Comparison of ENCODE assay signal across 11 cellular contexts in the genomic region with DNA sequence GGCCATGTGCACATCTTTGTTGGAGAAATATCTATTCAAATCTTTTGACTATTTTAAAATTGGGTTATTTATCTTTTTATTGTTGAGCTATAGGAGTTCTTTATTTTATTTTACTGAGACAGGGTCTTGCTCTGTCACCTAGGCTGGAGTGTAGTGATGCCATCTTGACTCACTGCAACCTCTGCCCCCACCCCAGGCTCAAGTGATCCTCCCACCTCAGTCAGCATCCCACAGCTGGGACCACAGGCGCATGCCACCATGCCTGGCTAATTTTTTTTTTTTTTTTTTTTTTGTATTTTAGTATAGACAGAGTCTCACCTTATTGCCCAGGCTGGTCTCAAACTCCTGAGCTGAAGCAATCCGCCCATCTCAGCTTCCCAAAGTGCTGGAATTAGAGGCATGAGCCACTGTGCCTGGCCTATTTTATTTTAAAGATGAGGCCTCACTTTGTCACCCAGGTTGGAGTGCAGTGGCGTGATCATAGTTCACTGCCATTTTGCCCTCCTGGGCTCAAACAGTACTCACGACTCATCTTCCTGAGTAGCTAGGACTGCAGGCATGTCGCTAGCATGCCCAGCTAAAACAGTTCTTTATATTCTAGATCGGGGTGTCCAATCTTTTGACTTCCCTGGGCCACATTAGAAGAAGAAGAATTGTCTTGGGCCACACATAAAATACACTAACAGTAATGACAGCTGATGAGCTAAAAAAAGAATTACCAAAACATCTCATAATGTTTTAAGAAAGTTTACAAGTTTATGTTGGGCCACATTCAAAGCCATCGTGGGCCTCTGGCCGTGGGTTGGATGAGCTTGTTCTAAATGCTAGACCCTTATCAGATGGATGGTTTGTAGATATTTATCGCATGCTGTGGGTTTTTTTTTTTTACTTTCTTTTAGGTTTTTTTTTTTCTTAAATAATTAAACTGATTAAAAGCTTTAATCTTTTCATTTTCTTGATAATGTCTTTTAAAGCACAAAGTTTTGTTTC. TPM values are rescaled to one million over a fixed set of nuclear protein-coding genes. Genes with fewer than 3 reads are reported as not detected.
A peak's percentile ranks its signal among the peaks of the same experiment; 100 is the strongest.
DNase-seq lines count a peak whose midpoint lies in the region; ATAC-seq and TF ChIP-seq lines count a peak whose summit lies in the region.
"Had no signal": no experiment of that assay in that cellular context is flagged by ENCODE, and none has a peak within 500 bp of the region (broad histone marks: within the 10 kb centered on the region; RNA-seq: fewer than 3 reads in every experiment).

No MANE protein-coding gene starts in this region.

- H3K27me3 Mint-ChIP-seq in activated CD4-positive, alpha-beta memory T cell treated with anti-CD3 and anti-CD28 coated beads, Interleukin-2, amount 10 ng/mL, durations not matched to agents 7 days and 5 days = no peaks in the 10 kb centered on the region
- no peaks in the 10 kb centered on the region for H3K27me3 Mint-ChIP-seq in stimulated activated naive CD8-positive, alpha-beta T cell treated with anti-CD3 and anti-CD28 coated beads, Interleukin-15, Interleukin-2, amounts not matched to agents 100 ng/mL and 50 ng/mL, for 24 hours

- TF ChIP-seq CTCF in fibroblast of villous mesenchyme (IDR thresholded peaks at IDR 0.05; ENCODE audit: insufficient read depth, low read depth, low read length) = no peak

- peaks cover 18% of the 10 kb centered on the region for H3K36me3 Mint-ChIP-seq in activated CD4-positive, alpha-beta memory T cell treated with anti-CD3 and anti-CD28 coated beads, Interleukin-2, amount 10 ng/mL, durations not matched to agents 7 days and 5 days (ENCODE audit: low read depth)
- peaks cover 3% of the 10 kb centered on the region for H3K36me3 Mint-ChIP-seq in stimulated activated naive CD8-positive, alpha-beta T cell treated with anti-CD3 and anti-CD28 coated beads, Interleukin-15, Interleukin-2, amounts not matched to agents 100 ng/mL and 50 ng/mL, for 24 hours (ENCODE audit: low read depth)

- peak overlapping the region; percentile 71 for H3K27ac Mint-ChIP-seq in activated CD4-positive, alpha-beta memory T cell treated with anti-CD3 and anti-CD28 coated beads, Interleukin-2, amount 10 ng/mL, durations not matched to agents 7 days and 5 days
- H3K27ac Mint-ChIP-seq in stimulated activated naive CD8-positive, alpha-beta T cell treated with anti-CD3 and anti-CD28 coated beads, Interleukin-15, Interleukin-2, amounts not matched to agents 100 ng/mL and 50 ng/mL, for 24 hours = peak overlapping the region; percentile 74

- H3K4me3 Mint-ChIP-seq in activated CD4-positive, alpha-beta memory T cell treated with anti-CD3 and anti-CD28 coated beads, Interleukin-2, amount 10 ng/mL, durations not matched to agents 7 days and 5 days = no peak overlapping the region
- H3K4me3 Mint-ChIP-seq in stimulated activated naive CD8-positive, alpha-beta T cell treated with anti-CD3 and anti-CD28 coated beads, Interleukin-15, Interleukin-2, amounts not matched to agents 100 ng/mL and 50 ng/mL, for 24 hours = peak overlapping the region; percentile 64

- peak; percentile 38 for DNase-seq in activated T-cell treated with anti-CD3 and anti-CD28 coated beads for 48 hours (ENCODE audit: low read depth)
- DNase-seq in activated T-cell treated with anti-CD3 and anti-CD28 coated beads, Interleukin-2, amount 50 U/mL, for 1 hour = no peak
- no peak for DNase-seq in activated CD4-positive, alpha-beta memory T cell treated with anti-CD3 and anti-CD28 coated beads, Interleukin-2, amount 10 ng/mL, durations not matched to agents 7 days and 5 days
- DNase-seq in fibroblast of villous mesenchyme (ENCODE audit: low read depth) = peak; percentile 55
- DNase-seq in NCI-H1436 (lab: John Stamatoyannopoulos, UW) = no peak
- DNase-seq: KG1; NK-92 treated with Interleukin-12 subunit alpha and Interleukin-12 subunit beta, amount 100 ng/mL, for 24 hours had no signal

- H3K9me3 Mint-ChIP-seq in activated CD4-positive, alpha-beta memory T cell treated with anti-CD3 and anti-CD28 coated beads, Interleukin-2, amount 10 ng/mL, durations not matched to agents 7 days and 5 days = no peaks in the 10 kb centered on the region
- H3K9me3 Mint-ChIP-seq in stimulated activated naive CD8-positive, alpha-beta T cell treated with anti-CD3 and anti-CD28 coated beads, Interleukin-15, Interleukin-2, amounts not matched to agents 100 ng/mL and 50 ng/mL, for 24 hours = no peaks in the 10 kb centered on the region

- peaks cover 39% of the 10 kb centered on the region for H3K4me1 Mint-ChIP-seq in activated CD4-positive, alpha-beta memory T cell treated with anti-CD3 and anti-CD28 coated beads, Interleukin-2, amount 10 ng/mL, durations not matched to agents 7 days and 5 days
- H3K4me1 Mint-ChIP-seq in stimulated activated naive CD8-positive, alpha-beta T cell treated with anti-CD3 and anti-CD28 coated beads, Interleukin-15, Interleukin-2, amounts not matched to agents 100 ng/mL and 50 ng/mL, for 24 hours (ENCODE audit: low read depth) = peaks cover 72% of the 10 kb centered on the region

- POLR2A ChIA-PET in activated CD4-positive, alpha-beta memory T cell treated with anti-CD3 and anti-CD28 coated beads, Interleukin-2, amount 10 ng/mL, durations not matched to agents 7 days and 5 days (lab: Charles Lee) = interaction anchor here (0.9 to 3.0 kb wide), 5 partner anchors 9 to 101 kb away, joined by 4 to 9 read pairs (median 4); partner anchors contain the start of gene TENT4B

- CTCF ChIA-PET in activated CD4-positive, alpha-beta memory T cell treated with anti-CD3 and anti-CD28 coated beads, Interleukin-2, amount 10 ng/mL, durations not matched to agents 7 days and 5 days (lab: Charles Lee) = interaction anchor here (0.6 to 2.2 kb wide), 11 partner anchors 8 to 650 kb away, joined by 3 to 14 read pairs (median 4); partner anchors contain the start of genes CNEP1R1 and HEATR3

- H3K4me3 ChIP-seq in fibroblast of villous mesenchyme (ENCODE audit: low read depth, low read length) = no peak overlapping the region
- H3K4me3 ChIP-seq: lung had no signal

- ATAC-seq in HG03095 (IDR thresholded peaks at IDR 0.05; ENCODE audit: unreplicated experiment) = no peak
- ATAC-seq in GM19324 (IDR thresholded peaks at IDR 0.05; ENCODE audit: low FRiP score, unreplicated experiment) = no peak

RNA-seq across cellular contexts. Expression of gene TENT4B, which starts 13.7 kb away (rescaled TPM):
- total RNA-seq in activated CD4-positive, alpha-beta memory T cell treated with anti-CD3 and anti-CD28 coated beads, Interleukin-2, amount 10 ng/mL, durations not matched to agents 7 days and 5 days = 10 to 100 TPM; 17.5 to 18.0 TPM
- 7.1 and 12.5 TPM in 2 replicates for total RNA-seq in fibroblast of villous mesenchyme

Comparison
In these comparisons a context has a peak if more than half of its experiments do, and no peak if none do; other contexts are left out.
1. DNase-seq: peak in activated T-cell treated with anti-CD3 and anti-CD28 coated beads for 48 hours (single experiment) and fibroblast of villous mesenchyme (single experiment); none in activated T-cell treated with anti-CD3 and anti-CD28 coated beads, Interleukin-2, amount 50 U/mL, for 1 hour (single experiment), activated CD4-positive, alpha-beta memory T cell treated with anti-CD3 and anti-CD28 coated beads, Interleukin-2, amount 10 ng/mL, durations not matched to agents 7 days and 5 days (single experiment) and NCI-H1436 (single experiment).